Comparison of ENCODE assay signal across 8 cellular contexts in the genomic region with DNA sequence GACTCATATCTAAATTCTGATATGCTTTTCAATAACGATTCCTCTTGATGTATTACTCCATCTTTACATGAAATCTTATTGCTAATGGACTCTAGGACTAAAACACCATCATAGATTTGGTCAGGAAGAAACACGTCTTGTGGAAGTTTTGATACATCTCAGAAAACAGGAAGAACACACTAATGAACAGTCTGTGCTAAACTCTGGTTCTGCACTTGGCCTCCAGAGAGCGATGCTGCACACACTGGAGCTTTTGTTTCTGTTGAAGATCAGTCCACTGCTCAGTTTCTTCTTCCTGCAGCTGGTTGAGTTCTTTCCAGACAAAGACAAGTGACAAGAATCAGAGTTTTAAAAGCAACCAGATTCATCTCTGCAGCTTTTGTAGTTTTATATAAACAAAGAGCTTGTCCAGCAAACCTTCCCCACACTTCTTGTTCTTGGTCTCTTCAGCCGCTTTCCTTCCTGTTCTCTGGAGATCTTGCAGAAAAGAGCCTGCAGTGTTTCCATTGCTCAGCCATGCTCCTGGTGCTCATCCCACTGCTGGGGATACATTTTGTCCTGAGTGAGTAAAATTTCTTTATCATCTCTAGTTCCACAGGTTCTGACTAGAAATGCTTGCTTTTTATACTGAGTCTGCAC.
DNase-seq lines count a peak whose midpoint lies in the region; ATAC-seq and TF ChIP-seq lines count a peak whose summit lies in the region.

No MANE protein-coding gene starts in this region.

- H3K4me3 ChIP-seq in GM12864 (ENCODE audit: low read depth, low read length) = no peak overlapping the region

- H3K27ac Mint-ChIP-seq in activated naive CD8-positive, alpha-beta T cell treated with anti-CD3 and anti-CD28 coated beads for 36 hours = peak overlapping the region; percentile 38
- peak overlapping the region; percentile 27 to 55 for H3K27ac Mint-ChIP-seq in natural killer cell treated with Interleukin-12 subunit alpha and Interleukin-12 subunit beta and Interleukin-15 and Interleukin-18, amount 100 ng/mL, for 72 hours

- H3K9me3 Mint-ChIP-seq in activated naive CD8-positive, alpha-beta T cell treated with anti-CD3 and anti-CD28 coated beads for 36 hours = peaks cover 4% of the 10 kb centered on the region
- H3K9me3 Mint-ChIP-seq in natural killer cell treated with Interleukin-12 subunit alpha and Interleukin-12 subunit beta and Interleukin-15 and Interleukin-18, amount 100 ng/mL, for 72 hours = no peaks in the 10 kb centered on the region

- H3K4me1 Mint-ChIP-seq in activated naive CD8-positive, alpha-beta T cell treated with anti-CD3 and anti-CD28 coated beads for 36 hours = peaks cover 14% of the 10 kb centered on the region
- H3K4me1 Mint-ChIP-seq in natural killer cell treated with Interleukin-12 subunit alpha and Interleukin-12 subunit beta and Interleukin-15 and Interleukin-18, amount 100 ng/mL, for 72 hours (ENCODE audit: low read depth in 2 of 2) = peaks cover 14 to 15% of the 10 kb centered on the region in 2 donors

- peak; percentile 58 for TF ChIP-seq CTCF in GM12864 (IDR thresholded peaks at IDR 0.05; ENCODE audit: low read depth, low read length, missing control alignments)

- intact Hi-C loops in Right ventricle myocardium superior (cut with DNase I) = no loop called here

- peak; percentile 78 to 81 for ATAC-seq in natural killer cell treated with Interleukin-12 subunit alpha and Interleukin-12 subunit beta and Interleukin-15 and Interleukin-18, amount 100 ng/mL, for 72 hours
- no peak for ATAC-seq in GM21786 (IDR thresholded peaks at IDR 0.05; ENCODE audit: unreplicated experiment)
- ATAC-seq in Right ventricle myocardium superior (ENCODE audit: poor library complexity) = no peak

- H3K36me3 Mint-ChIP-seq in activated naive CD8-positive, alpha-beta T cell treated with anti-CD3 and anti-CD28 coated beads for 36 hours = no peaks in the 10 kb centered on the region
- no peaks in the 10 kb centered on the region for H3K36me3 Mint-ChIP-seq in natural killer cell treated with Interleukin-12 subunit alpha and Interleukin-12 subunit beta and Interleukin-15 and Interleukin-18, amount 100 ng/mL, for 72 hours

- H3K4me3 Mint-ChIP-seq in activated naive CD8-positive, alpha-beta T cell treated with anti-CD3 and anti-CD28 coated beads for 36 hours = peak overlapping the region; percentile 53
- H3K4me3 Mint-ChIP-seq in natural killer cell treated with Interleukin-12 subunit alpha and Interleukin-12 subunit beta and Interleukin-15 and Interleukin-18, amount 100 ng/mL, for 72 hours = peak overlapping the region; percentile 71

- no peaks in the 10 kb centered on the region for H3K27me3 Mint-ChIP-seq in activated naive CD8-positive, alpha-beta T cell treated with anti-CD3 and anti-CD28 coated beads for 36 hours
- no peaks in the 10 kb centered on the region for H3K27me3 Mint-ChIP-seq in natural killer cell treated with Interleukin-12 subunit alpha and Interleukin-12 subunit beta and Interleukin-15 and Interleukin-18, amount 100 ng/mL, for 72 hours

- DNase-seq in GM12864 (ENCODE audit: low read depth) = no peak
- DNase-seq in OCI-M1 (lab: John Stamatoyannopoulos, UW) = peak; percentile 1
- no peak for DNase-seq in activated naive CD8-positive, alpha-beta T cell treated with anti-CD3 and anti-CD28 coated beads for 36 hours
- no peak for DNase-seq in natural killer cell treated with Interleukin-12 subunit alpha and Interleukin-12 subunit beta and Interleukin-15 and Interleukin-18, amount 100 ng/mL, for 72 hours (ENCODE audit: low spot score)
- no peak for DNase-seq in iPS-NIHi11 (ENCODE audit: low spot score)
- DNase-seq in NCI-H2029 treated with DMSO at 0.1 percent for 48 hours (lab: John Stamatoyannopoulos, UW) = no peak
- no peak for DNase-seq in Right ventricle myocardium superior

Comparison
In these comparisons a context has a peak if more than half of its experiments do, and no peak if none do; other contexts are left out.
1. ATAC-seq: peak in natural killer cell treated with Interleukin-12 subunit alpha and Interleukin-12 subunit beta and Interleukin-15 and Interleukin-18, amount 100 ng/mL, for 72 hours (2 of 2); none in GM21786 (single experiment) and Right ventricle myocardium superior (single experiment).